ENCODE assay signal across 9 cellular contexts in the genomic region with DNA sequence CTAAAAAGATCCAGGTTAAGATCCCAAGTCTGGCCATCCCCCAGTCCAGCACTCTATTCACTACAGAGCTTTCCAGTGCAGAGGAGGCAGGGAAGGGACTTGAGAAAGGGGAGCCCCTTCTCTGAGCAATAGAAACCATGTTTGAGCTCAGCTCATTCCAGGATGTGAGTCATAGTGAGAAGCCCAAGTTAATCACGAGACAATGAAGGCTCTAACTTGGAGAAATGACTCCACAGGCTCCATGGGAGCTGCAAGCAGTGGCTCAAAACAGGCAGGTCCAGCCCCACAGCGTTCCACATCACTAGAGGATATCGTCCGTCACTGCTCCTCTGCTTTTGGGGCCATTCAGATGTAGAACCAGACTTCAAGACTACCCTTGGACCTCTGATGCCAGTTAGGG. TPM values are rescaled to one million over a fixed set of nuclear protein-coding genes. Genes with fewer than 3 reads are reported as not detected.
DNase-seq lines count a peak whose midpoint lies in the region; ATAC-seq and TF ChIP-seq lines count a peak whose summit lies in the region.
"Had no signal": no experiment of that assay in that cellular context is flagged by ENCODE, and none has a peak within 500 bp of the region (broad histone marks: within the 10 kb centered on the region; RNA-seq: fewer than 3 reads in every experiment).

No MANE protein-coding gene starts in this region.

- intact Hi-C loops in HCT116 (cut with micrococcal nuclease), result no loop called here

- RAD21 ChIA-PET in HCT116 (lab: Charles Lee; ENCODE audit: low non-redundant PET in 1 of 2, low total read pairs in 2 of 2, uncharacterized antibody in 2 of 2, unreplicated experiment in 2 of 2), result no interaction called here

- peaks cover 5 to 14% of the 10 kb centered on the region in 2 experiments; a peak in 2 of 4 replicates for H3K9me3 ChIP-seq in HCT116 (ENCODE audit: control insufficient read depth in 1 of 2, insufficient read depth in 1 of 2, low read depth in 1 of 2, low read length in 2 of 2)

- no TSS peak for BruUV-seq in HCT116 (replicated peaks; lab: Mats Ljungman, UMichigan)

- DNase-seq in HCT116 (ENCODE audit: low read depth, low spot score) (no peak), foreskin keratinocyte (peak; percentile 72 to 86), GDM1 (lab: John Stamatoyannopoulos, UW) (no peak), NCI-H2196 (lab: John Stamatoyannopoulos, UW; ENCODE audit: unreplicated experiment) (no peak), HUDEP-2 (lab: John Stamatoyannopoulos, UW; ENCODE audit: unreplicated experiment in 76 of 76) (no peak)
- peak; percentile 29 for DNase-seq in activated T-cell treated with anti-CD3 and anti-CD28 coated beads, Interleukin-2, amount 50 U/mL, for 48 hours
- DNase-seq: NCI-H526 treated with DMSO at 0.1 percent for 48 hours had no signal

- TF ChIP-seq CTCF in HCT116 (IDR thresholded peaks at IDR 0.05 in 2 of 3, conservative IDR thresholded peaks at IDR 0.05 in 1 of 3; ENCODE audit: borderline replicate concordance in 1 of 3, insufficient read depth in 1 of 3, low read depth in 2 of 3, low read length in 2 of 3), result no peak
- no peak for TF ChIP-seq CTCF in foreskin keratinocyte (conservative IDR thresholded peaks at IDR 0.05)

- H3K27ac ChIP-seq in ACC112 (ENCODE audit: low read depth, low read length) (peak overlapping the region; percentile 71), HCT116 (ENCODE audit: low read depth, low read length) (no peak overlapping the region), foreskin keratinocyte (peak overlapping the region; percentile 72)

- no peaks in the 10 kb centered on the region for H4K20me1 ChIP-seq in HCT116 (ENCODE audit: insufficient read depth)

- H3K36me3 ChIP-seq in ACC112 (ENCODE audit: insufficient read depth, low read length), result 0 out of 2 replicates have a peak, but pooled peaks cover 6% of the 10 kb centered on the region
- no peaks in the 10 kb centered on the region for H3K36me3 ChIP-seq in HCT116 (ENCODE audit: control insufficient read depth in 1 of 2, insufficient read depth in 2 of 2, low read length in 2 of 2)

- peak overlapping the region; percentile 78 for H2AFZ ChIP-seq in ACC112 (ENCODE audit: low read length, unreplicated experiment)
- peak overlapping the region; percentile 81 for H2AFZ ChIP-seq in HCT116 (ENCODE audit: low read depth, low read length, poor library complexity, severe bottlenecking)

- H3K27me3 ChIP-seq in ACC112 (ENCODE audit: insufficient read depth, low read length) (peaks cover 11% of the 10 kb centered on the region), HCT116 (ENCODE audit: insufficient read depth, low read length) (no peaks in the 10 kb centered on the region), foreskin keratinocyte (no peaks in the 10 kb centered on the region)

- H3K4me3 ChIP-seq in ACC112 (ENCODE audit: low read depth, low read length), result no peak overlapping the region
- H3K4me3 ChIP-seq in HCT116 (replicated peaks in 1 of 2; ENCODE audit: low read depth in 1 of 2, low read length in 2 of 2), result peak overlapping the region in 1 of 2 experiments; percentile 9; a peak in 1 of 4 replicates

- no peaks in the 10 kb centered on the region for H3K9me2 ChIP-seq in HCT116 (ENCODE audit: insufficient read depth)

- POLR2A ChIA-PET in HCT116 (lab: Charles Lee), result no interaction called here

- peaks cover 18% of the 10 kb centered on the region for H3K4me1 ChIP-seq in ACC112 (ENCODE audit: control insufficient read depth, insufficient read depth, low read length, unreplicated experiment)
- peaks cover 3 to 13% of the 10 kb centered on the region in 2 experiments; a peak in 2 of 4 replicates for H3K4me1 ChIP-seq in HCT116 (ENCODE audit: control insufficient read depth in 1 of 2, insufficient read depth in 2 of 2, low read length in 2 of 2)
- peaks cover 5% of the 10 kb centered on the region for H3K4me1 ChIP-seq in foreskin keratinocyte

- TF ChIP-seq RAD21 in HCT116 (IDR thresholded peaks at IDR 0.05; ENCODE audit: low read depth), result no peak

- peak overlapping the region; percentile 52 for H3K4me2 ChIP-seq in HCT116 (ENCODE audit: low read length)

- H3K79me2 ChIP-seq in ACC112 (ENCODE audit: control insufficient read depth, insufficient read depth, low read length, unreplicated experiment), result no peaks in the 10 kb centered on the region
- no peaks in the 10 kb centered on the region for H3K79me2 ChIP-seq in HCT116 (ENCODE audit: insufficient read depth, low read length)

- CTCF ChIA-PET in HCT116 (lab: Charles Lee), result interaction anchor here (0.7 to 1.1 kb wide), 3 partner anchors 66 to 217 kb away, joined by 3 to 4 read pairs (median 3); no protein-coding TSS in a partner anchor

- no peak overlapping the region for H3K9ac ChIP-seq in HCT116 (ENCODE audit: low read length)

- ATAC-seq in HCT116 (peak; percentile 30; the same call in 1 of the 2 replicates), foreskin keratinocyte (peak; percentile 91), HG03439 (IDR thresholded peaks at IDR 0.05; ENCODE audit: unreplicated experiment) (no peak)

- TF ChIP-seq POLR2A in HCT116 (IDR thresholded peaks at IDR 0.05; ENCODE audit: borderline replicate concordance, extremely low read depth, insufficient read depth, insufficient read length), result no peak

TF ChIP-seq in HCT116, 20 proteins besides CTCF, POLR2A, EP300 and RAD21:
- TF ChIP-seq EZH2 (IDR thresholded peaks at IDR 0.05) (no peak), FOSL1 (IDR thresholded peaks at IDR 0.05; ENCODE audit: low read depth) (peak; percentile 59; the same call in 1 of the 2 replicates), JUND (IDR thresholded peaks at IDR 0.05) (peak; percentile 42; the same call in 1 of the 2 replicates)

RNA-seq across cellular contexts. Expression of a gene that starts 59.1 kb away (rescaled TPM):
- total RNA-seq in HCT116 (2021; ENCODE audit: unreplicated experiment) (20.5 TPM), foreskin keratinocyte (57.3 and 76.4 TPM in 2 replicates)
- 12.3 and 14.2 TPM in 2 replicates for polyA plus RNA-seq in HCT116 (2012)
- polyA plus RNA-seq in foreskin keratinocyte, result 94.3 and 108 TPM in 2 replicates

Comparison
In these comparisons a context has a peak if more than half of its experiments do, and no peak if none do; other contexts are left out.
1. DNase-seq: peak in activated T-cell treated with anti-CD3 and anti-CD28 coated beads, Interleukin-2, amount 50 U/mL, for 48 hours (2 of 2) and foreskin keratinocyte (2 of 2); none in HCT116 (single experiment), GDM1 (single experiment), NCI-H2196 (single experiment) and HUDEP-2 (0 of 76).